In the genomic region with DNA sequence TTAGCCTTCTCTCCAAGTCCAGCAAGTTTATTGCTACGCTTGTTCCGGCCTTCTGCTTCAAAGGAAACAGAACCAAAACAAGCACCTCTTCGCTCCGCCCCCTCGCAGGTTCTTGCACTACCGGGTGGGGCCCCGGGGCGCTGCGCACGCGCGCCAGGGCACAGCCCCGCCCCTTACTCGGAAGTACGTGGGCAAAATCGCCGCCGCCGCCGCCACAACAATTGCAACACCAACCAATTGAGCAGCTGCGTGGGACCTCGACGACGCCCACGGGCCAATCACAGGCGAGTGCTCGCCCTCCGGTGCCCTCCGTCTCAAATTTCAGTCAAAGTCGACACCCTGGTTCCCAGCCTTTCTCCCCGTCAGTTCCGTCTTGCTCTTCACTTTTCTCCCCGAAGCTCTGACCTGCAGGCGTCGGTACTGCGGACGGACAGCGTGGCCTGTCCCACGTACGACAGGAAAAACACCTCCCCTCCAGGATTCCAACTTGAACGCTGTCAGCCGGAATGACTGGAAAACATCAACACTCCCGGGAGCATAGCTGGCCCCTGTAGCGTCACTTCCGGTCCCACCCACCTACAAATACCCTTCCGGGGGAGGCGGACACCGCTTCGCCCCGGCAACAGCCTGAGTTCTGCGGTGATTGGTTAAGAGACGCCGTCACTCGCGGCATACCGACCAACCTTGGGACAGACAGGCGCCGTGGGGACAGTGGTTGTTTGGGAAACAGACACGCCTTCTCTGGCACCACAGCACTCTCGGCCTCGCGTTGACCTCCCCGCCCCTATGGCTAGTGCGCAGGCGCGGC, we compare ENCODE assay signal across 1 cellular context.
TF ChIP-seq lines count a peak whose summit lies in the region.

No MANE protein-coding gene starts in this region.

TF ChIP-seq in SK-N-SH treated with all-trans-retinoic acid at 6 μM for 48 hours, 23 proteins besides CTCF, POLR2A, EP300 and RAD21 (continued from another document):
- TF ChIP-seq TCF4 (CRISPR knock-in tag; IDR thresholded peaks at IDR 0.05; ENCODE audit: borderline replicate concordance) (no peak; the same call in 1 of the 2 replicates), ZNF8 (CRISPR knock-in tag; IDR thresholded peaks at IDR 0.05) (no peak), BACH2 (CRISPR knock-in tag; IDR thresholded peaks at IDR 0.05; ENCODE audit: borderline replicate concordance) (no peak), ZC3H10 (CRISPR knock-in tag; IDR thresholded peaks at IDR 0.05) (no peak), ZFP3 (CRISPR knock-in tag; IDR thresholded peaks at IDR 0.05) (no peak), RARB (CRISPR knock-in tag; IDR thresholded peaks at IDR 0.05) (no peak), ARNTL (CRISPR knock-in tag; IDR thresholded peaks at IDR 0.05; ENCODE audit: borderline replicate concordance, low read depth) (no peak), OSR1 (CRISPR knock-in tag; IDR thresholded peaks at IDR 0.05) (no peak), SNAI2 (CRISPR knock-in tag; IDR thresholded peaks at IDR 0.05) (no peak), GLIS3 (CRISPR knock-in tag; IDR thresholded peaks at IDR 0.05) (0 out of 2 replicates have a peak, but pooled peaks have one; percentile 67)
